ENCODE assay signal across 17 cellular contexts in genomic region chr18:79672490-79673276, GRCh38. TPM values are rescaled to one million over a fixed set of nuclear protein-coding genes. Genes with fewer than 3 reads are reported as not detected.
DNase-seq lines count a peak whose midpoint lies in the region; ATAC-seq and TF ChIP-seq lines count a peak whose summit lies in the region.
"Had no signal": no experiment of that assay in that cellular context is flagged by ENCODE, and none has a peak within 500 bp of the region (broad histone marks: within the 10 kb centered on the region; RNA-seq: fewer than 3 reads in every experiment).

No MANE protein-coding gene starts in this region.

- CTCF ChIA-PET in SK-N-SH (lab: Yijun Ruan, JAX): no interaction called here
- CTCF ChIA-PET in activated CD4-positive, alpha-beta memory T cell treated with anti-CD3 and anti-CD28 coated beads, Interleukin-2, amount 10 ng/mL, durations not matched to agents 7 days and 5 days (lab: Charles Lee): interaction anchor here (0.6 kb wide), 1 partner anchor 10 kb away, joined by 3 read pairs; no protein-coding TSS in a partner anchor

- no peak overlapping the region for H3K4me3 Mint-ChIP-seq in glutamatergic neuron (ENCODE audit: unreplicated experiment)
- no peak overlapping the region for H3K4me3 Mint-ChIP-seq in osteocyte (ENCODE audit: unreplicated experiment)
- H3K4me3 Mint-ChIP-seq in activated CD4-positive, alpha-beta memory T cell treated with anti-CD3 and anti-CD28 coated beads, Interleukin-2, amount 10 ng/mL, durations not matched to agents 7 days and 5 days: no peak overlapping the region
- H3K4me3 Mint-ChIP-seq: B cell; CD4-positive, alpha-beta memory T cell; HFFc6 had no signal

- peaks cover 0 to 18% of the 10 kb centered on the region in 2 experiments; a peak in 1 of 4 replicates for H3K4me1 ChIP-seq in SK-N-SH (ENCODE audit: control insufficient read depth in 1 of 2, insufficient read depth in 2 of 2, low read depth in 1 of 2, low read length in 1 of 2)

- TF ChIP-seq EP300 in SK-N-SH (IDR thresholded peaks at IDR 0.05; ENCODE audit: borderline replicate concordance in 1 of 2, low read depth in 1 of 2, low read length in 1 of 2): no peak; a peak in 1 of 4 replicates

- H3K9me3 Mint-ChIP-seq in glutamatergic neuron (ENCODE audit: unreplicated experiment) (no peaks in the 10 kb centered on the region), osteocyte (ENCODE audit: unreplicated experiment) (no peaks in the 10 kb centered on the region)
- H3K9me3 Mint-ChIP-seq in activated CD4-positive, alpha-beta memory T cell treated with anti-CD3 and anti-CD28 coated beads, Interleukin-2, amount 10 ng/mL, durations not matched to agents 7 days and 5 days: peaks cover 2% of the 10 kb centered on the region
- H3K9me3 Mint-ChIP-seq: HFFc6 had no signal

- H2AFZ ChIP-seq in SK-N-SH (ENCODE audit: low read depth): no peak overlapping the region

- H3K27me3 Mint-ChIP-seq in glutamatergic neuron (ENCODE audit: unreplicated experiment) (peaks cover 3% of the 10 kb centered on the region), osteocyte (ENCODE audit: unreplicated experiment) (peaks cover 10% of the 10 kb centered on the region)
- H3K27me3 Mint-ChIP-seq in activated CD4-positive, alpha-beta memory T cell treated with anti-CD3 and anti-CD28 coated beads, Interleukin-2, amount 10 ng/mL, durations not matched to agents 7 days and 5 days: peaks cover 5% of the 10 kb centered on the region
- H3K27me3 Mint-ChIP-seq: B cell; CD4-positive, alpha-beta memory T cell had no signal

- no peak overlapping the region for H3K4me2 ChIP-seq in SK-N-SH

- peaks cover 2% of the 10 kb centered on the region; the same call in 1 of the 2 replicates for H3K79me2 ChIP-seq in SK-N-SH (ENCODE audit: insufficient read depth)

- H3K9ac ChIP-seq in SK-N-SH: no peak overlapping the region

- WGBS in SK-N-SH (ENCODE audit: low lambda C conversion rate): 45% methylated on average over 15 of the region's 19 CpGs

- H3K4me1 Mint-ChIP-seq in glutamatergic neuron (ENCODE audit: low read depth, unreplicated experiment) (peaks cover 7% of the 10 kb centered on the region), osteocyte (ENCODE audit: unreplicated experiment) (peaks cover 1% of the 10 kb centered on the region)
- H3K4me1 Mint-ChIP-seq in activated CD4-positive, alpha-beta memory T cell treated with anti-CD3 and anti-CD28 coated beads, Interleukin-2, amount 10 ng/mL, durations not matched to agents 7 days and 5 days: peaks cover 2% of the 10 kb centered on the region

- no peak overlapping the region for H3K4me3 ChIP-seq in SK-N-SH (ENCODE audit: low read depth in 2 of 2, low read length in 1 of 2)

- H3K27me3 ChIP-seq in SK-N-SH (ENCODE audit: insufficient read depth): no peaks in the 10 kb centered on the region

- TF ChIP-seq RAD21 in SK-N-SH (IDR thresholded peaks at IDR 0.05; ENCODE audit: low read length): no peak

- no peaks in the 10 kb centered on the region for H3K9me2 ChIP-seq in SK-N-SH

- H3K36me3 ChIP-seq in SK-N-SH (replicated peaks in 1 of 2; ENCODE audit: control insufficient read depth in 1 of 2, insufficient read depth in 2 of 2, low read length in 1 of 2): peaks cover 5 to 10% of the 10 kb centered on the region in 2 experiments

- no peak for TF ChIP-seq CTCF in SK-N-SH (IDR thresholded peaks at IDR 0.05)
- no peak for TF ChIP-seq CTCF in glutamatergic neuron (IDR thresholded peaks at IDR 0.05; ENCODE audit: partially characterized antibody, unreplicated experiment)
- no peak for TF ChIP-seq CTCF in osteocyte (IDR thresholded peaks at IDR 0.05)

- H3F3A ChIP-seq in SK-N-SH (replicated peaks; ENCODE audit: insufficient read depth): no peaks in the 10 kb centered on the region

- H3K36me3 Mint-ChIP-seq in glutamatergic neuron (ENCODE audit: unreplicated experiment) (no peaks in the 10 kb centered on the region), osteocyte (ENCODE audit: unreplicated experiment) (peaks cover 6% of the 10 kb centered on the region)
- peaks cover 21% of the 10 kb centered on the region for H3K36me3 Mint-ChIP-seq in activated CD4-positive, alpha-beta memory T cell treated with anti-CD3 and anti-CD28 coated beads, Interleukin-2, amount 10 ng/mL, durations not matched to agents 7 days and 5 days (ENCODE audit: low read depth)

- peak overlapping the region in 1 of 2 experiments; percentile 62; a peak in 2 of 4 replicates for H3K27ac ChIP-seq in SK-N-SH (ENCODE audit: low read depth in 2 of 2, low read length in 1 of 2)
- H3K27ac ChIP-seq: C4-2B, HL-60 had no signal

- ATAC-seq in GM21447 (IDR thresholded peaks at IDR 0.05; ENCODE audit: unreplicated experiment): no peak

- POLR2A ChIA-PET in SK-N-SH (lab: Yijun Ruan, JAX): interaction anchor here (0.5 kb wide), 1 partner anchor 426 kb away, joined by 3 read pairs; no protein-coding TSS in a partner anchor
- POLR2A ChIA-PET in activated CD4-positive, alpha-beta memory T cell treated with anti-CD3 and anti-CD28 coated beads, Interleukin-2, amount 10 ng/mL, durations not matched to agents 7 days and 5 days (lab: Charles Lee): no interaction called here

- H3K27ac Mint-ChIP-seq in glutamatergic neuron (ENCODE audit: unreplicated experiment) (peak overlapping the region; percentile 3), osteocyte (ENCODE audit: unreplicated experiment) (no peak overlapping the region)
- H3K27ac Mint-ChIP-seq in activated CD4-positive, alpha-beta memory T cell treated with anti-CD3 and anti-CD28 coated beads, Interleukin-2, amount 10 ng/mL, durations not matched to agents 7 days and 5 days: no peak overlapping the region
- H3K27ac Mint-ChIP-seq: B cell; CD4-positive, alpha-beta memory T cell; HFFc6 had no signal

- DNase-seq in NCI-H2171 treated with DMSO at 0.1 percent for 48 hours (lab: John Stamatoyannopoulos, UW) (peak; percentile 62), NCI-H2171 (lab: John Stamatoyannopoulos, UW) (no peak), SK-N-SH (peak; percentile 82), glutamatergic neuron (no peak), osteocyte (ENCODE audit: extremely low spot score, unreplicated experiment) (peak; percentile 65), AG08396 (ENCODE audit: low spot score) (no peak)
- no peak for DNase-seq in activated CD4-positive, alpha-beta memory T cell treated with anti-CD3 and anti-CD28 coated beads, Interleukin-2, amount 10 ng/mL, durations not matched to agents 7 days and 5 days
- DNase-seq: 8988T; CD4-positive, alpha-beta memory T cell; DMS79 treated with DMSO at 0.1 percent for 48 hours; EL; HCEC 1CT; HFFc6 had no signal

- H4K20me1 ChIP-seq in SK-N-SH (ENCODE audit: insufficient read depth): no peaks in the 10 kb centered on the region

- no peaks in the 10 kb centered on the region for H3K9me3 ChIP-seq in SK-N-SH

TF ChIP-seq in SK-N-SH, 30 proteins besides CTCF, POLR2A, EP300 and RAD21 (continues in another document):
- TF ChIP-seq REST (IDR thresholded peaks at IDR 0.05; ENCODE audit: low read depth, low read length): no peak
- TF ChIP-seq TCF12 (IDR thresholded peaks at IDR 0.05): no peak
- no peak for TF ChIP-seq RFX5 (IDR thresholded peaks at IDR 0.05; ENCODE audit: low read length)
- TF ChIP-seq MAX (IDR thresholded peaks at IDR 0.05; ENCODE audit: low read depth): no peak
- no peak for TF ChIP-seq EZH2phosphoT487 (IDR thresholded peaks at IDR 0.05; ENCODE audit: borderline replicate concordance, low read depth)
- TF ChIP-seq PBX3 (IDR thresholded peaks at IDR 0.05): no peak
- peak; percentile 85 for TF ChIP-seq GATA2 (CRISPR knock-in tag; IDR thresholded peaks at IDR 0.05)

RNA-seq across cellular contexts. Expression of gene CTDP1, which starts 6.9 kb away (rescaled TPM):
- 11.9 and 15.6 TPM in 2 replicates for polyA plus RNA-seq in SK-N-SH (2012; rRNA removed)
- polyA plus RNA-seq in SK-N-SH (2012; cell fraction: cytosol; rRNA removed): 6.9 and 9.3 TPM in 2 replicates
- polyA plus RNA-seq in SK-N-SH (2012; cell fraction: nucleus; rRNA removed): 26.6 and 34.8 TPM in 2 replicates
- 34.8 TPM for total RNA-seq in glutamatergic neuron (ENCODE audit: unreplicated experiment)
- total RNA-seq in osteocyte: 23.1 and 23.2 TPM in 2 replicates
- total RNA-seq in activated CD4-positive, alpha-beta memory T cell treated with anti-CD3 and anti-CD28 coated beads, Interleukin-2, amount 10 ng/mL, durations not matched to agents 7 days and 5 days: 10 to 100 TPM; 34.8 to 38.0 TPM

Comparison
In these comparisons a context has a peak if more than half of its experiments do, and no peak if none do; other contexts are left out.
1. DNase-seq: peak in NCI-H2171 treated with DMSO at 0.1 percent for 48 hours (single experiment), SK-N-SH (single experiment) and osteocyte (single experiment); none in NCI-H2171 (single experiment), glutamatergic neuron (single experiment), AG08396 (single experiment) and activated CD4-positive, alpha-beta memory T cell treated with anti-CD3 and anti-CD28 coated beads, Interleukin-2, amount 10 ng/mL, durations not matched to agents 7 days and 5 days (single experiment).